8 cellular contexts compared by ENCODE assay signal in the genomic region with DNA sequence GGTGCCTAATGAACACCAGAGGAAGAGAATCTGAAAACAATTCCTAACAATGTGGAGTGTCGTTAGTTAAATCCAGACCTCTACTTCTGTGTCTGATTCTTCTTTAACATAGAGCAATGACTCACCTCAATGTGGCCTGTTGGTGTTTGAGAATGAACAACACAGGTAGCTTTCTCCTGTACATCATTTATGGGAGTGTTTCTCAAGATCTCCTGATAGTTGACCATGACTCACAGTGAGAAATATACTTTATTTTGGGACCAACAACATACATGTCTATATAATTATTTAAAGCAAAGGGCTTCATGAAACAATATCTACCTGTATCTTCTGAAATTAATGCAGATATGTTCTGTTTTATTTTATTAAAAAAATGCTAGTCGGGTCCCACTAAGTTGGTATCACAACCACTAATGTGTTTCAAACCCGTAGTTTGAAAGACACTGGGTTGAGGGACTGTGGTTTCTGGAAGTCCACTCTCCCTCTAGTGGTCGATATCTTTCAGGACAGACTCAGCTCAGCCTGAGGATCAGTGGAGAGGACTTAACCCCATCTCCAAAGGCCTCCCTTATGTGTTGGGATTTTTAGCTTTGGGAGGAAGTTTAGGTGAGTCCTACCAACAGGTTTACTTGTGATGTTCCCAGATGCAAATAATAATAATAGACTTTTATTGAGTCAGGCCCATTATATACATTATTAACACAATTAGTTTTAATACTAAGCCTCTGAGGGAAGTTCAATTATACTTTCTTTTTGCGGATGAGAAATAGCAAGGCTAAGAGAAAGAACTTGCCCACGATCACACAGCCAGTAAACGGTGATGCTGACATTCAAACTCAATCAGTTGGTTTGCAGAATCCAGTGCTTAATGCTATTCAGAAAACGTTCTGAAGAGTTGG.
DNase-seq lines count a peak whose midpoint lies in the region; ATAC-seq and TF ChIP-seq lines count a peak whose summit lies in the region.

No MANE protein-coding gene starts in this region.

- TF ChIP-seq CTCF in AG09309 (IDR thresholded peaks at IDR 0.05; ENCODE audit: control insufficient read depth, insufficient read depth, low read depth, low read length, missing control alignments) = peak; percentile 79
- peak; percentile 91 for TF ChIP-seq CTCF in left ventricle myocardium inferior (IDR thresholded peaks at IDR 0.05; ENCODE audit: borderline replicate concordance)

- intact Hi-C loops in left ventricle myocardium inferior (cut with micrococcal nuclease) = loop anchor here (5.0 to 10.0 kb wide), 3 partner anchors 62 to 130 kb away; no protein-coding TSS in a partner anchor

- no peaks in the 10 kb centered on the region for H3K9me3 ChIP-seq in left ventricle myocardium inferior (replicated peaks)

- DNase-seq in AG09309 (ENCODE audit: low read depth) = no peak
- peak; percentile 45 for DNase-seq in GM04504 (ENCODE audit: low read depth)
- peak; percentile 28 for DNase-seq in NCI-H2029 (lab: John Stamatoyannopoulos, UW)
- DNase-seq in left ventricle myocardium inferior = no peak
- DNase-seq in renal cortical epithelial cell (ENCODE audit: low read depth) = peak; percentile 83
- DNase-seq in activated CD8-positive, alpha-beta memory T cell treated with anti-CD3 and anti-CD28 coated beads, Interleukin-2, amount 50 U/mL, for 4 hours = no peak

- H3K4me3 ChIP-seq in AG09309 (ENCODE audit: control insufficient read depth, low read depth, low read length) = no peak overlapping the region
- H3K4me3 ChIP-seq in left ventricle myocardium inferior = no peak overlapping the region

- ATAC-seq in HG02610 (IDR thresholded peaks at IDR 0.05; ENCODE audit: unreplicated experiment) = peak; percentile 57

- H3K36me3 ChIP-seq in left ventricle myocardium inferior = no peaks in the 10 kb centered on the region

- H3K27ac ChIP-seq in angular gyrus (ENCODE audit: low read depth, low read length) (peak overlapping the region; percentile 22), left ventricle myocardium inferior (replicated peaks) (peak overlapping the region; percentile 97)

- H3K27me3 ChIP-seq in left ventricle myocardium inferior (ENCODE audit: low read depth) = no peaks in the 10 kb centered on the region

- peaks cover 93% of the 10 kb centered on the region for H3K4me1 ChIP-seq in left ventricle myocardium inferior

Comparison
In these comparisons a context has a peak if more than half of its experiments do, and no peak if none do; other contexts are left out.
1. DNase-seq: peak in GM04504 (single experiment), NCI-H2029 (single experiment) and renal cortical epithelial cell (single experiment); none in AG09309 (single experiment), left ventricle myocardium inferior (single experiment) and activated CD8-positive, alpha-beta memory T cell treated with anti-CD3 and anti-CD28 coated beads, Interleukin-2, amount 50 U/mL, for 4 hours (single experiment).